24 cellular contexts compared by ENCODE assay signal in the genomic region with DNA sequence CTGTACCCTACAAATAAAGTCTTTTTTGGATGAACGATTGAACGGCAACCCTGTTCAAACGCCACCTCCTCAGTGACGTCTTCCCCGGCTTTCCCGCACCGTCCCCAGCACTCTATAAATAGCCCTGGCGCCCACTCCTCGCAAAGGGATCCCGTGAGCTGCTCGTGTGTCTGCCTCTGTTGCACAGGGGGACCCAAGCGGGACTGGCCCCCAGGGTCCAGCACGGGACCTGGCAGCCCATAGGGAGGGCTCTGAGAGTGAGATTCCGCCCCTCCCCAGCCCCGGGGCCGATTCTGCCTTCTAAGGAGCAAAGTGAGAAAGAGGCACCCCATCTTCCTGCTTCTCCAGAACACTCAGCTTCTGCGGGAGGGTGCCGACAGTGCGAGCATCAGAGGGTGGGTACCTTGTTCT. TPM values are rescaled to one million over a fixed set of nuclear protein-coding genes. Genes with fewer than 3 reads are reported as not detected.
DNase-seq lines count a peak whose midpoint lies in the region; TF ChIP-seq lines count a peak whose summit lies in the region.
"Had no signal": no experiment of that assay in that cellular context is flagged by ENCODE, and none has a peak within 500 bp of the region (broad histone marks: within the 10 kb centered on the region; RNA-seq: fewer than 3 reads in every experiment).

No MANE protein-coding gene starts in this region.

- H3K4me3 Mint-ChIP-seq in Caco-2 (ENCODE audit: unreplicated experiment) (no peak overlapping the region), glutamatergic neuron (ENCODE audit: unreplicated experiment) (no peak overlapping the region), progenitor cell of endocrine pancreas (ENCODE audit: low read depth) (no peak overlapping the region), mesothelial cell of epicardium (no peak overlapping the region)
- H3K4me3 Mint-ChIP-seq: activated T-cell treated with anti-CD3 and anti-CD28 coated beads, Interleukin-2, amount 50 U/mL, for 72 hours; B cell; CD8-positive, alpha-beta T cell; naive thymus-derived CD8-positive, alpha-beta T cell had no signal

- H3K36me3 ChIP-seq in Caco-2 (ENCODE audit: control insufficient read depth, insufficient read depth, low read length), result peaks cover 12% of the 10 kb centered on the region

- no peaks in the 10 kb centered on the region for H3K4me1 ChIP-seq in Caco-2

- H3K9me3 Mint-ChIP-seq in Caco-2 (ENCODE audit: unreplicated experiment) (no peaks in the 10 kb centered on the region), glutamatergic neuron (ENCODE audit: unreplicated experiment) (no peaks in the 10 kb centered on the region), progenitor cell of endocrine pancreas (ENCODE audit: low read depth) (no peaks in the 10 kb centered on the region), mesothelial cell of epicardium (no peaks in the 10 kb centered on the region)
- H3K9me3 Mint-ChIP-seq: activated T-cell treated with anti-CD3 and anti-CD28 coated beads, Interleukin-2, amount 50 U/mL, for 72 hours; CD8-positive, alpha-beta T cell; naive thymus-derived CD8-positive, alpha-beta T cell had no signal

- H3K27ac Mint-ChIP-seq in Caco-2 (ENCODE audit: unreplicated experiment) (peak overlapping the region; percentile 8), glutamatergic neuron (ENCODE audit: unreplicated experiment) (peak overlapping the region; percentile 59), progenitor cell of endocrine pancreas (peak overlapping the region; percentile 82), mesothelial cell of epicardium (no peak overlapping the region)
- H3K27ac Mint-ChIP-seq: activated T-cell treated with anti-CD3 and anti-CD28 coated beads, Interleukin-2, amount 50 U/mL, for 72 hours; B cell; CD8-positive, alpha-beta T cell had no signal

- no peak for TF ChIP-seq CTCF in Caco-2 (IDR thresholded peaks at IDR 0.05; ENCODE audit: insufficient read depth in 1 of 2, low read depth in 1 of 2, low read length in 1 of 2, severe bottlenecking in 1 of 2, unreplicated experiment in 1 of 2)
- no peak for TF ChIP-seq CTCF in glutamatergic neuron (IDR thresholded peaks at IDR 0.05; ENCODE audit: partially characterized antibody, unreplicated experiment)
- TF ChIP-seq CTCF in progenitor cell of endocrine pancreas (IDR thresholded peaks at IDR 0.05; ENCODE audit: unreplicated experiment), result no peak
- no peak for TF ChIP-seq CTCF in mesothelial cell of epicardium (IDR thresholded peaks at IDR 0.05; ENCODE audit: unreplicated experiment)

- CTCF ChIA-PET in Caco-2 (lab: Charles Lee), result interaction anchor here (0.6 to 0.9 kb wide), 2 partner anchors 23 to 103 kb away, joined by 3 to 7 read pairs; no protein-coding TSS in a partner anchor

- POLR2A ChIA-PET in Caco-2 (lab: Charles Lee), result no interaction called here

- H3K4me1 Mint-ChIP-seq in Caco-2 (ENCODE audit: low read depth, unreplicated experiment), result peaks cover 10% of the 10 kb centered on the region
- H3K4me1 Mint-ChIP-seq in glutamatergic neuron (ENCODE audit: low read depth, unreplicated experiment), result peaks cover 18% of the 10 kb centered on the region
- peaks cover 10% of the 10 kb centered on the region for H3K4me1 Mint-ChIP-seq in progenitor cell of endocrine pancreas (ENCODE audit: low read depth)
- H3K4me1 Mint-ChIP-seq in mesothelial cell of epicardium, result no peaks in the 10 kb centered on the region

- peak overlapping the region; percentile 39 for H3K27ac ChIP-seq in angular gyrus (ENCODE audit: low read depth, low read length)
- H3K27ac ChIP-seq: skin epidermis had no signal

- H3K4me3 ChIP-seq in Caco-2 (ENCODE audit: low read depth, low read length), result no peak overlapping the region
- H3K4me3 ChIP-seq: GM12878, left lung, skin epidermis had no signal

- BruUV-seq in Caco-2 (replicated peaks; lab: Mats Ljungman, UMichigan), result no TSS peak

- H3K27me3 Mint-ChIP-seq in Caco-2 (ENCODE audit: insufficient read depth, unreplicated experiment) (no peaks in the 10 kb centered on the region), glutamatergic neuron (ENCODE audit: unreplicated experiment) (no peaks in the 10 kb centered on the region), progenitor cell of endocrine pancreas (no peaks in the 10 kb centered on the region), mesothelial cell of epicardium (ENCODE audit: low read depth) (no peaks in the 10 kb centered on the region)
- H3K27me3 Mint-ChIP-seq: B cell; naive thymus-derived CD8-positive, alpha-beta T cell had no signal

- peaks cover 86% of the 10 kb centered on the region for H3K36me3 Mint-ChIP-seq in Caco-2 (ENCODE audit: insufficient read depth, unreplicated experiment)
- H3K36me3 Mint-ChIP-seq in glutamatergic neuron (ENCODE audit: unreplicated experiment), result no peaks in the 10 kb centered on the region
- peaks cover 7% of the 10 kb centered on the region for H3K36me3 Mint-ChIP-seq in progenitor cell of endocrine pancreas (ENCODE audit: insufficient read depth)
- H3K36me3 Mint-ChIP-seq in mesothelial cell of epicardium, result peaks cover 16% of the 10 kb centered on the region

- intact Hi-C loops in Caco-2 (cut with micrococcal nuclease; ENCODE audit: unreplicated experiment), result no loop called here

- DNase-seq in Caco-2 (no peak), glutamatergic neuron (no peak), progenitor cell of endocrine pancreas (ENCODE audit: low spot score, unreplicated experiment) (no peak), DMS153 treated with DMSO at 0.1 percent for 48 hours (lab: John Stamatoyannopoulos, UW; ENCODE audit: unreplicated experiment) (no peak), GDM1 (lab: John Stamatoyannopoulos, UW) (no peak), mesothelial cell of epicardium (ENCODE audit: low spot score in 2 of 2, unreplicated experiment in 2 of 2) (no peak)
- no peak for DNase-seq in activated CD8-positive, alpha-beta memory T cell treated with anti-CD3 and anti-CD28 coated beads for 24 hours
- DNase-seq: activated CD4-positive, alpha-beta T cell treated with anti-CD3 and anti-CD28 coated beads, Interleukin-2, amount 50 U/mL, for 4 hours; activated T-cell treated with anti-CD3 and anti-CD28 coated beads, Interleukin-2, amount 50 U/mL, for 72 hours; CD8-positive, alpha-beta T cell; central memory CD4-positive, alpha-beta T cell; dermis blood vessel endothelial cell; DMS 273 treated with DMSO at 0.1 percent for 48 hours; naive thymus-derived CD8-positive, alpha-beta T cell; NCI-H1092 treated with DMSO at 0.1 percent for 48 hours; NCI-H1694 treated with DMSO at 0.1 percent for 48 hours; occipital lobe; stimulated activated naive CD8-positive, alpha-beta T cell treated with anti-CD3 and anti-CD28 coated beads, Interleukin-15, Interleukin-2, amounts not matched to agents 100 U/mL and 50 U/mL, for 24 hours; T-helper 1 cell had no signal

- no peaks in the 10 kb centered on the region for H3K9me3 ChIP-seq in Caco-2
- H3K9me3 ChIP-seq: left lung had no signal

- H3K27me3 ChIP-seq in Caco-2 (replicated peaks; ENCODE audit: control insufficient read depth, insufficient read depth, low read length), result no peaks in the 10 kb centered on the region
- H3K27me3 ChIP-seq: left lung had no signal

RNA-seq across cellular contexts. Expression of a gene that starts 8.1 kb away (rescaled TPM):
- total RNA-seq in Caco-2 (2022) (30.6 and 33.1 TPM in 2 replicates), glutamatergic neuron (ENCODE audit: unreplicated experiment) (46.6 TPM), progenitor cell of endocrine pancreas (42.9 and 44.1 TPM in 2 replicates), mesothelial cell of epicardium (34.3 to 40.6 TPM (median 37.0 TPM) in 3 replicates)

RNA-seq across cellular contexts. Expression of a gene that starts 8.5 kb away (rescaled TPM):
- total RNA-seq in Caco-2 (2022) (151 and 162 TPM in 2 replicates), glutamatergic neuron (ENCODE audit: unreplicated experiment) (117 TPM), progenitor cell of endocrine pancreas (115 and 117 TPM in 2 replicates), mesothelial cell of epicardium (122 to 126 TPM (median 124 TPM) in 3 replicates)

RNA-seq across cellular contexts. Expression of a gene that starts 20.9 kb away (rescaled TPM):
- total RNA-seq in Caco-2 (2022), result 45.4 and 48.4 TPM in 2 replicates
- total RNA-seq in glutamatergic neuron (ENCODE audit: unreplicated experiment), result 54.7 TPM
- 69.3 and 74.9 TPM in 2 replicates for total RNA-seq in progenitor cell of endocrine pancreas
- total RNA-seq in mesothelial cell of epicardium, result 73.7 to 75.9 TPM (median 74.7 TPM) in 3 replicates

RNA-seq across cellular contexts. Expression of a gene that starts 50.6 kb away (rescaled TPM):
- 497 and 512 TPM in 2 replicates for total RNA-seq in Caco-2 (2022)
- total RNA-seq in glutamatergic neuron (ENCODE audit: unreplicated experiment), result 35.4 TPM
- 24.2 and 33.5 TPM in 2 replicates for total RNA-seq in progenitor cell of endocrine pancreas
- 45.3 to 49.3 TPM (median 48.4 TPM) in 3 replicates for total RNA-seq in mesothelial cell of epicardium
